In the genomic region with DNA sequence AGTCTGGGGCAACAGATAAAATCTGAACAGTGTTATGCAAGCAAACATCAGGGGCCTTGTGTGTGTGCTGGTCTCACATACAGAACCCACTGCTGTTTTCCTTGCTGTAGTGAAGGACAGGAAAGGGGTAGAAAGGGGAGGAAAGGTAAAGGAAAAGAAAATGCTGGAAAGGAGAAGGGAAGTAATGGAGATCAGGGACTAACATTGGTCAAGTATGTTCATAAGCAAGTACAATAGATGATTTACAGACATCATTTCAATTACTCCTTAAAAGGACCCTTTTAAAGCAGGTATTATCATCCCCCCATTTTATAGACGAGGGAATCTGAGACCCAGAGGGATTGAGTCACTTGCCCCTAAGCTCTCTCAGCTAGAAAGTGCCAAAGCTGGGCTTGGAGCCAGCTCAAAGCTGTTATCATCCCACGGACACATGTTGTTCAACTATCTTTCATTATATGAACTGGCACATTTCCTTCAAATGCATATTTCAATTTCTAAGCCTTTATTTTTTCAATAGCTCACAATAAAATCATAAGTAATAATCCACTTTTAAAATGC, we compare ENCODE assay signal across 12 cellular contexts.
DNase-seq lines count a peak whose midpoint lies in the region; ATAC-seq lines count a peak whose summit lies in the region.
"Had no signal": no experiment of that assay in that cellular context is flagged by ENCODE, and none has a peak within 500 bp of the region (broad histone marks: within the 10 kb centered on the region; RNA-seq: fewer than 3 reads in every experiment).

No MANE protein-coding gene starts in this region.

- H3K27me3 ChIP-seq in aorta (ENCODE audit: control insufficient read depth in 1 of 2, insufficient read depth in 2 of 2, low read length in 1 of 2): no peaks in the 10 kb centered on the region
- H3K27me3 ChIP-seq: BLaER1 treated with 17β-estradiol and CSF1 and Interleukin-3, amounts not matched to agents 10 nM and 100 nM; colonic mucosa had no signal

- H3K9me3 ChIP-seq in aorta (ENCODE audit: control insufficient read depth, low read length): no peaks in the 10 kb centered on the region
- H3K9me3 ChIP-seq: BLaER1 treated with 17β-estradiol and CSF1 and Interleukin-3, amounts not matched to agents 10 nM and 100 nM; colonic mucosa had no signal

- ATAC-seq in aorta (ENCODE audit: low FRiP score): no peak
- ATAC-seq: left lobe of liver had no signal

- no peaks in the 10 kb centered on the region for H3K36me3 ChIP-seq in aorta (ENCODE audit: control insufficient read depth in 1 of 2, insufficient read depth in 2 of 2, low read length in 1 of 2)
- H3K36me3 ChIP-seq: BLaER1 treated with 17β-estradiol and CSF1 and Interleukin-3, amounts not matched to agents 10 nM and 100 nM; colonic mucosa had no signal

- H3K4me3 ChIP-seq in aorta (ENCODE audit: low read length in 2 of 2): no peak overlapping the region
- H3K4me3 ChIP-seq: BLaER1 treated with 17β-estradiol and CSF1 and Interleukin-3, amounts not matched to agents 10 nM and 100 nM; colonic mucosa had no signal

- intact Hi-C loops in aorta (cut with DNase I): no loop called here

- no peak overlapping the region for H3K27ac ChIP-seq in aorta (ENCODE audit: low read depth in 1 of 2, low read length in 2 of 2)
- H3K27ac ChIP-seq: colonic mucosa had no signal

- H3K4me1 ChIP-seq in aorta (ENCODE audit: control insufficient read depth in 1 of 2, insufficient read depth in 2 of 2, low read length in 2 of 2): no peaks in the 10 kb centered on the region
- H3K4me1 ChIP-seq: colonic mucosa had no signal

- peak; percentile 87 for DNase-seq in Daoy (ENCODE audit: low read depth)
- DNase-seq in NCI-H1105 treated with DMSO at 0.1 percent for 48 hours (lab: John Stamatoyannopoulos, UW): peak; percentile 44
- peak; percentile 72 for DNase-seq in cerebellar cortex (ENCODE audit: low spot score)
- DNase-seq in iris pigment epithelial cell (ENCODE audit: low read depth): peak; percentile 66
- no peak for DNase-seq in T1000 (lab: John Stamatoyannopoulos, UW)
- no peak for DNase-seq in aorta
- DNase-seq in NCI-H146 treated with DMSO at 0.1 percent for 48 hours (lab: John Stamatoyannopoulos, UW; ENCODE audit: unreplicated experiment): no peak
- no peak for DNase-seq in COR-L47 (lab: John Stamatoyannopoulos, UW)
- DNase-seq: activated naive CD4-positive, alpha-beta T cell treated with anti-CD3 and anti-CD28 coated beads for 36 hours; colonic mucosa had no signal

- WGBS in aorta, 2 donors: 7 to 11% methylated on average over 2 of the region's 2 CpGs

Comparison
In these comparisons a context has a peak if more than half of its experiments do, and no peak if none do; other contexts are left out.
1. DNase-seq: peak in Daoy (single experiment), NCI-H1105 treated with DMSO at 0.1 percent for 48 hours (single experiment), cerebellar cortex (single experiment) and iris pigment epithelial cell (single experiment); none in T1000 (single experiment), aorta (0 of 2), NCI-H146 treated with DMSO at 0.1 percent for 48 hours (single experiment) and COR-L47 (single experiment).